In the genomic region with DNA sequence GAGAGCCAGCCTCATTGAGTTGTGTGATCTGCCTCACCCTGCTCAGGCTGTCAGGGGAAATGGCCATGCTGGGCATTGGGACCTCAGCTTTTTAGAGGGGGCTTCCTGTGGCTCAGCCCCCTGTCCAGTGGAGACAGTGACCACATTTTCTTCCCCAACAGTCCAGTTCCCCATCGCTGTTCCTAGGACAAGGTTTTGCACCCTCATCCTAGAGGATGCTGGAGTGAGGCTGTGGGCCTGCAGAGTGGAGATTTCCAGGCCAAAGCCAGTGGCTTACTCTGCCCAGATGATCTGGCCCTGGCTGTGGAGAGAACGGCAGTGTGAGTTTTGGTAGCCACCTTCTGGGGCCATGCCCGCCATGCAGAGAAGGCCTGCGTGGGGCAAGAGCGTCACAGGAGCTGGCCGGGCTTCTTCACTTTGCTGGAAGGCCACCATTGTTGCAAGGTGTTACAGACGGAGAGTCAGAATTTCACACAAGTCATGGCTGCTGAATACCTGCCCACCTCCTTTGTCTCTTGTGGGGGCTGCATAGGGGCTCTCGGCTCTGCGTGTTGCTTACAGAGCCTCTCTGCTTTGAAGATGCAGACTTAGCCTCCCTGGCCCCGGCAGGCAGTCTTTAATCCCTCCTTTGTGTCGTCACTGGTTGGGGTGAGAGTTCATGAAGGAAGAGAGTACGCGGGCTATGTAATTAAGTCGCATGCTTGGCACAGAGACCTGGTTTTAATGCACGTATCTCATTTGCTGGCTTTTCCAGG, we compare ENCODE assay signal across 28 cellular contexts. TPM values are rescaled to one million over a fixed set of nuclear protein-coding genes. Genes with fewer than 3 reads are reported as not detected.
DNase-seq lines count a peak whose midpoint lies in the region; ATAC-seq, FAIRE-seq and TF ChIP-seq lines count a peak whose summit lies in the region.
"Had no signal": no experiment of that assay in that cellular context is flagged by ENCODE, and none has a peak within 500 bp of the region (broad histone marks: within the 10 kb centered on the region; RNA-seq: fewer than 3 reads in every experiment).

No MANE protein-coding gene starts in this region.

- DNase-seq in GM23338 (ENCODE audit: low spot score) (no peak), NCI-H69 (lab: John Stamatoyannopoulos, UW) (peak; percentile 93), H1 (ENCODE audit: low read depth in 1 of 2, low spot score in 2 of 2) (no peak), retina (peak; percentile 34), H9 (no peak), T-helper 9 cell (no peak), iPS-NIHi7 (ENCODE audit: extremely low spot score) (no peak), NCI-H1092 treated with DMSO at 0.1 percent for 48 hours (lab: John Stamatoyannopoulos, UW) (no peak)
- DNase-seq: activated CD8-positive, alpha-beta T cell treated with anti-CD3 and anti-CD28 coated beads, Interleukin-2, amount 10 ng/mL, durations not matched to agents 7 days and 5 days; central memory CD4-positive, alpha-beta T cell; DMS153; IMR-90; naive B cell; NCI-H146; NCI-H510A; NK-92 treated with Interleukin-12 subunit alpha and Interleukin-12 subunit beta, amount 100 ng/mL, for 24 hours; occipital lobe; SHP77 treated with DMSO at 0.1 percent for 48 hours; stimulated activated naive CD4-positive, alpha-beta T cell; T-helper 2 cell; upper lobe of left lung had no signal

- H4K5ac ChIP-seq in H1 (ENCODE audit: insufficient read length, low read depth, low read length) (no peak overlapping the region), H9 (ENCODE audit: insufficient read length, low read depth, low read length) (no peak overlapping the region)

- H3K56ac ChIP-seq in H1 (replicated peaks; ENCODE audit: insufficient read length, low read depth, low read length) (no peak overlapping the region), H9 (ENCODE audit: insufficient read length, low read depth, low read length) (no peak overlapping the region)

- H3K4me3 ChIP-seq in GM23338 (no peak overlapping the region), H1 (ENCODE audit: extremely low read depth in 1 of 4, insufficient read depth in 2 of 4, low read depth in 3 of 4, low read length in 4 of 4) (no peak overlapping the region)
- H3K4me3 ChIP-seq: upper lobe of left lung had no signal

- no peaks in the 10 kb centered on the region for H3K9me3 Mint-ChIP-seq in GM23338
- no peaks in the 10 kb centered on the region; a peak in 1 of 5 replicates for H3K9me3 Mint-ChIP-seq in H9
- H3K9me3 Mint-ChIP-seq: activated T-helper 2 cell treated with anti-CD3 and anti-CD28 coated beads, Interferon-gamma antibody, Interleukin-2, Interleukin-4, amounts not matched to agents 10 μg/mL and 5 μg/mL and 100 μg/mL, durations not matched to agents 14 hours and 24 hours and 36 hours; mesothelial cell of epicardium; naive B cell had no signal

- H3K79me1 ChIP-seq in H1 (ENCODE audit: low read depth, low read length) (no peaks in the 10 kb centered on the region), H9 (ENCODE audit: insufficient read depth, low read depth, low read length, poor library complexity, severe bottlenecking) (no peaks in the 10 kb centered on the region)

- H2BK20ac ChIP-seq in H1 (ENCODE audit: low read length): no peak overlapping the region
- H2BK20ac ChIP-seq in H9 (ENCODE audit: low read depth, low read length, poor library complexity, severe bottlenecking): no peak overlapping the region

- no peak for FAIRE-seq in H1 (lab: Jason Lieb, UNC)
- FAIRE-seq: astrocyte, GM12891 had no signal

- peaks cover 25% of the 10 kb centered on the region for H3K4me1 Mint-ChIP-seq in GM23338
- H3K4me1 Mint-ChIP-seq in H9: peaks cover 19 to 25% of the 10 kb centered on the region in 2 experiments

- no peak overlapping the region for H3K4ac ChIP-seq in H1 (replicated peaks; ENCODE audit: insufficient read length, low read depth, low read length)
- no peak overlapping the region for H3K4ac ChIP-seq in H9 (ENCODE audit: low read depth, low read length)

- no peak overlapping the region for H3K4me2 ChIP-seq in GM23338
- no peak overlapping the region for H3K4me2 ChIP-seq in H1 (ENCODE audit: insufficient read depth in 1 of 2, low read depth in 2 of 2, low read length in 2 of 2)
- H3K4me2 ChIP-seq in H9 (ENCODE audit: insufficient read depth, insufficient read length, low read length): no peak overlapping the region

- H3T11ph ChIP-seq in H9 (ENCODE audit: low read length): no peak overlapping the region

- H2BK5ac ChIP-seq in H1 (ENCODE audit: low read depth, low read length): no peak overlapping the region
- H2BK5ac ChIP-seq in H9 (ENCODE audit: insufficient read length, low read length): no peak overlapping the region

- H2AK5ac ChIP-seq in H1 (ENCODE audit: low read depth, low read length): no peak overlapping the region
- H2AK5ac ChIP-seq in H9 (ENCODE audit: insufficient read length, low read length): no peak overlapping the region

- no peak overlapping the region for H2BK120ac ChIP-seq in H1 (replicated peaks; ENCODE audit: low read depth, low read length)
- no peak overlapping the region for H2BK120ac ChIP-seq in H9 (ENCODE audit: low read depth, low read length, poor library complexity, severe bottlenecking)

- no peak overlapping the region for H2AFZ ChIP-seq in GM23338
- H2AFZ ChIP-seq in H1 (ENCODE audit: low read length): no peak overlapping the region
- H2AFZ ChIP-seq in H9 (ENCODE audit: low read length): no peak overlapping the region

- no peak overlapping the region for H3K27ac ChIP-seq in GM23338 (ENCODE audit: low read depth)
- no peak overlapping the region for H3K27ac ChIP-seq in H1 (ENCODE audit: low read depth, low read length)
- H3K27ac ChIP-seq in H9 (ENCODE audit: insufficient read length, low read depth, low read length): no peak overlapping the region
- H3K27ac ChIP-seq: upper lobe of left lung had no signal

- H3K79me2 ChIP-seq in GM23338 (replicated peaks; ENCODE audit: insufficient read depth) (no peaks in the 10 kb centered on the region), H1 (ENCODE audit: control insufficient read depth in 1 of 2, insufficient read depth in 2 of 2, low read length in 2 of 2) (no peaks in the 10 kb centered on the region), H9 (ENCODE audit: insufficient read depth, low read length) (no peaks in the 10 kb centered on the region)

- no peaks in the 10 kb centered on the region for H3K36me3 ChIP-seq in GM23338 (ENCODE audit: insufficient read depth)
- no peaks in the 10 kb centered on the region for H3K36me3 ChIP-seq in H1 (ENCODE audit: control insufficient read depth in 2 of 4, insufficient read depth in 4 of 4, low read length in 3 of 4)
- H3K36me3 ChIP-seq: upper lobe of left lung had no signal

- H3F3A ChIP-seq in GM23338 (replicated peaks; ENCODE audit: low read depth): no peaks in the 10 kb centered on the region

- TF ChIP-seq POLR2A in H1 (IDR thresholded peaks at IDR 0.05; ENCODE audit: control extremely low read depth in 1 of 2, low read depth in 2 of 2, low read length in 2 of 2): no peak

- H4K91ac ChIP-seq in H1 (replicated peaks; ENCODE audit: insufficient read length, low read length): no peak overlapping the region
- H4K91ac ChIP-seq in H9 (ENCODE audit: insufficient read length, low read depth, low read length): no peak overlapping the region

- H3K27me3 ChIP-seq in GM23338 (ENCODE audit: insufficient read depth) (0 out of 2 replicates have a peak, but pooled peaks cover 4% of the 10 kb centered on the region), H1 (replicated peaks in 1 of 4; ENCODE audit: control insufficient read depth in 3 of 4, extremely low read depth in 1 of 4, insufficient read depth in 3 of 4, low read length in 3 of 4) (peaks cover 11 to 86% (median 53%) of the 10 kb centered on the region in 4 experiments), H9 (ENCODE audit: insufficient read depth, low read length) (no peaks in the 10 kb centered on the region; the same call in 1 of the 2 replicates)
- H3K27me3 ChIP-seq: upper lobe of left lung had no signal

- H3K4me1 ChIP-seq in GM23338 (ENCODE audit: insufficient read depth) (peaks cover 11% of the 10 kb centered on the region; the same call in 1 of the 2 replicates), H1 (replicated peaks in 1 of 4; ENCODE audit: control insufficient read depth in 3 of 4, insufficient read depth in 4 of 4, low read length in 3 of 4) (peaks cover 5 to 19% (median 5%) of the 10 kb centered on the region in 4 experiments; a peak in 6 of 7 replicates), H9 (ENCODE audit: insufficient read depth, low read length) (peaks cover 2% of the 10 kb centered on the region; the same call in 1 of the 2 replicates)
- H3K4me1 ChIP-seq: upper lobe of left lung had no signal

- peak in 1 of 2 experiments; percentile 79; a peak in 1 of 3 replicates for TF ChIP-seq EP300 in H1 (IDR thresholded peaks at IDR 0.05; ENCODE audit: borderline replicate concordance in 1 of 2, low read depth in 2 of 2, low read length in 2 of 2)

- no peak overlapping the region for H3K23ac ChIP-seq in H1 (ENCODE audit: insufficient read length)
- H3K23ac ChIP-seq in H9 (ENCODE audit: insufficient read length, low read depth, low read length): no peak overlapping the region

- H3K9ac ChIP-seq in H1 (replicated peaks in 1 of 4; ENCODE audit: extremely low read depth in 1 of 4, low read depth in 3 of 4, low read length in 3 of 4) (no peak overlapping the region), H9 (ENCODE audit: extremely low read depth, insufficient read length, low read length) (no peak overlapping the region)

- H3K9me2 ChIP-seq in GM23338 (ENCODE audit: insufficient read depth): no peaks in the 10 kb centered on the region

- H3K14ac ChIP-seq in H1 (ENCODE audit: insufficient read length) (no peak overlapping the region), H9 (ENCODE audit: insufficient read depth, low read length) (no peak overlapping the region; the same call in 1 of the 2 replicates)

- H3K9me3 ChIP-seq in H1 (ENCODE audit: insufficient read depth in 2 of 2, low read depth in 1 of 2, low read length in 1 of 2) (no peaks in the 10 kb centered on the region), H9 (ENCODE audit: control insufficient read depth, low read depth, low read length) (no peaks in the 10 kb centered on the region)
- H3K9me3 ChIP-seq: upper lobe of left lung had no signal

- no peak overlapping the region for H2BK12ac ChIP-seq in H1 (ENCODE audit: low read depth, low read length)
- H2BK12ac ChIP-seq in H9 (ENCODE audit: insufficient read length, low read depth, low read length): no peak overlapping the region

- no peak for TF ChIP-seq RAD21 in H1 (IDR thresholded peaks at IDR 0.05 in 1 of 2, conservative IDR thresholded peaks at IDR 0.05 in 1 of 2; ENCODE audit: low read depth in 2 of 2, low read length in 2 of 2)

- no peak overlapping the region for H3K4me3 Mint-ChIP-seq in GM23338
- no peak overlapping the region for H3K4me3 Mint-ChIP-seq in H9
- H3K4me3 Mint-ChIP-seq: activated CD8-positive, alpha-beta T cell treated with anti-CD3 and anti-CD28 coated beads, Interleukin-2, amount 10 ng/mL, durations not matched to agents 7 days and 5 days; activated naive CD8-positive, alpha-beta T cell; mesothelial cell of epicardium; naive B cell had no signal

- ATAC-seq in GM23338: peak; percentile 58
- ATAC-seq: activated CD8-positive, alpha-beta T cell treated with anti-CD3 and anti-CD28 coated beads, Interleukin-2, amount 10 ng/mL, durations not matched to agents 7 days and 5 days; esophagus mucosa had no signal

- POLR2A ChIA-PET in H1 (lab: Charles Lee; ENCODE audit: partially characterized antibody): interaction anchor here (1.2 kb wide), 1 partner anchor 9 kb away, joined by 3 read pairs; no protein-coding TSS in a partner anchor

- no peaks in the 10 kb centered on the region for H3K23me2 ChIP-seq in H1 (ENCODE audit: low read depth, low read length)
- no peaks in the 10 kb centered on the region for H3K23me2 ChIP-seq in H9 (ENCODE audit: insufficient read length, low read depth, low read length, poor library complexity, severe bottlenecking)

- H4K20me1 ChIP-seq in GM23338 (replicated peaks; ENCODE audit: insufficient read depth) (no peaks in the 10 kb centered on the region), H1 (replicated peaks in 1 of 2; ENCODE audit: control insufficient read depth in 1 of 2, insufficient read depth in 2 of 2, low read length in 2 of 2) (peaks cover 3 to 10% of the 10 kb centered on the region in 2 experiments), H9 (ENCODE audit: control insufficient read depth, insufficient read depth, insufficient read length) (no peaks in the 10 kb centered on the region)

- H3K18ac ChIP-seq in H1 (ENCODE audit: extremely low read depth, low read length): no peak overlapping the region
- H3K18ac ChIP-seq in H9 (ENCODE audit: insufficient read length, low read depth, low read length): no peak overlapping the region

- H4K8ac ChIP-seq in H1 (ENCODE audit: extremely low read depth, insufficient read depth, low read length) (no peak overlapping the region), H9 (replicated peaks; ENCODE audit: insufficient read length, low read depth, low read length) (no peak overlapping the region)

- CTCF ChIA-PET in H1 (lab: Charles Lee; ENCODE audit: partially characterized antibody): interaction anchor here (1.0 to 3.3 kb wide), 6 partner anchors 35 to 123 kb away, joined by 3 to 9 read pairs (median 4); no protein-coding TSS in a partner anchor

- TF ChIP-seq CTCF in GM23338 (conservative IDR thresholded peaks at IDR 0.05; ENCODE audit: low read depth in 2 of 2) (no peak), H1 (IDR thresholded peaks at IDR 0.05; ENCODE audit: control extremely low read depth in 1 of 3, insufficient read depth in 1 of 3, low read depth in 1 of 3, low read length in 3 of 3) (no peak), H9 (conservative IDR thresholded peaks at IDR 0.05) (no peak)

- no peaks in the 10 kb centered on the region for H3K36me3 Mint-ChIP-seq in GM23338 (ENCODE audit: low read depth)
- H3K36me3 Mint-ChIP-seq in H9 (ENCODE audit: insufficient read depth in 1 of 3, low read depth in 3 of 3): no peaks in the 10 kb centered on the region
- H3K36me3 Mint-ChIP-seq: activated naive CD8-positive, alpha-beta T cell; mesothelial cell of epicardium; naive B cell had no signal

- 73% methylated on average over 15 of the region's 15 CpGs; no CpG with 5 or more reads in 1 of the 2 experiments for WGBS in H1 (ENCODE audit: extremely low coverage in 1 of 2, insufficient coverage in 1 of 2, insufficient read length in 1 of 2, insufficient replicate concordance in 2 of 2, low coverage in 1 of 2, low lambda C conversion rate in 2 of 2, missing lambda C conversion rate in 1 of 2), 2 experiments
- no CpG with 5 or more reads among the region's 15 CpGs for WGBS in H9 (ENCODE audit: extremely low coverage, insufficient read length, low lambda C conversion rate)

- no peak overlapping the region for H3K27ac Mint-ChIP-seq in GM23338
- H3K27ac Mint-ChIP-seq in H9: no peak overlapping the region
- H3K27ac Mint-ChIP-seq: activated CD8-positive, alpha-beta T cell treated with anti-CD3 and anti-CD28 coated beads, Interleukin-2, amount 10 ng/mL, durations not matched to agents 7 days and 5 days; activated naive CD8-positive, alpha-beta T cell; activated T-helper 2 cell treated with anti-CD3 and anti-CD28 coated beads, Interferon-gamma antibody, Interleukin-2, Interleukin-4, amounts not matched to agents 10 μg/mL and 5 μg/mL and 100 μg/mL, durations not matched to agents 14 hours and 24 hours and 36 hours; mesothelial cell of epicardium had no signal

- H3K27me3 Mint-ChIP-seq in GM23338 (ENCODE audit: insufficient read depth, low read depth, poor library complexity): peaks cover 37% of the 10 kb centered on the region
- peaks cover 100% of the 10 kb centered on the region for H3K27me3 Mint-ChIP-seq in H9 (ENCODE audit: low read depth)
- H3K27me3 Mint-ChIP-seq: activated naive CD8-positive, alpha-beta T cell had no signal

- H2BK15ac ChIP-seq in H1 (ENCODE audit: low read length) (no peak overlapping the region), H9 (ENCODE audit: low read depth, low read length) (no peak overlapping the region)

RNA-seq across cellular contexts. Expression of a gene that starts 35.2 kb away (rescaled TPM):
- not detected in 2 replicates for total RNA-seq in GM23338 (2014; rRNA removed; shearing (Covaris generic))
- polyA plus RNA-seq in GM23338 (2016; fragmentation: Nextera tagmentation; extraction: Ambion mirVana) (not detected in 2 replicates), H1 (2011; rRNA removed) (0.03 and 0.05 TPM in 2 replicates)
- total RNA-seq in H1 (2021; fragmentation: NEBNext Ultra II Directional; extraction: Animal tissue kit (Norgen Biotek cat#: 25700)): not detected in 2 replicates
- 0.05 TPM for polyA plus RNA-seq in H1 (2011; cell fraction: cytosol; rRNA removed)
- 0.06 TPM for polyA plus RNA-seq in H1 (2011; cell fraction: nucleus; rRNA removed)
- not detected in 4 replicates for polyA plus RNA-seq in H1 (2012, experiment 1 of 2)
- not detected for polyA plus RNA-seq in H1 (2012, experiment 2 of 2)
- polyA plus RNA-seq in H1 (2013, experiment 1 of 2): 0.04 TPM
- 0.06 TPM for polyA plus RNA-seq in H1 (2013, experiment 2 of 2)
- not detected in 2 replicates for polyA minus RNA-seq in H1 (2011; rRNA and poly(A)+ RNA removed)
- 0.88 TPM for polyA minus RNA-seq in H1 (2011; cell fraction: cytosol; rRNA and poly(A)+ RNA removed)
- 0.70 TPM for polyA minus RNA-seq in H1 (2011; cell fraction: nucleus; rRNA and poly(A)+ RNA removed)
- not detected in 2 replicates for total RNA-seq in H9 (2021)
- total RNA-seq: activated CD8-positive, alpha-beta T cell treated with anti-CD3 and anti-CD28 coated beads, Interleukin-2, amount 10 ng/mL, durations not matched to agents 7 days and 5 days; kidney epithelial cell; occipital lobe had no signal

Comparison
In these comparisons a context has a peak if more than half of its experiments do, and no peak if none do; other contexts are left out.
1. DNase-seq: peak in NCI-H69 (single experiment) and retina (single experiment); none in GM23338 (single experiment), H1 (0 of 2), H9 (single experiment), T-helper 9 cell (single experiment), iPS-NIHi7 (single experiment) and NCI-H1092 treated with DMSO at 0.1 percent for 48 hours (single experiment).